Comparison of ENCODE assay signal across 28 cellular contexts in the genomic region with DNA sequence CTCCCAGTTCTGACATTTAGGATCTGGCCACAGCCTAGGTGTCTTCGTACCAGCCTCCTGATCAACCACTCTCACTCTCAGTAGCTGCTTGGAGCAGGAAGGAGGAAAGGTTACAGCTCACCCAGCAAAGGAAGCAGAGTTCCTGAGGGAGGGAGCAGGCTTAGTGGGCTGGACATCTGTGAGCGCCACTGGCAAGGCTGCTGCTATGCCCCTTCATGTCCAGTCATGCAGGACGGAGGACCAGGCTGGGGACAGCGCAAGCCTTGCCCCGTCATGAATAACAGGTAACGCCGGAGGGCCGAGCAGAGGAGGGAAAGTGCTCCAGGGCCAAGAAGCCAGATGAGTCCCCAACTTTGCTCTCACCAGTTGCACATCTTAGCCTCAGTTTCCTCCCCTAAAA. TPM values are rescaled to one million over a fixed set of nuclear protein-coding genes. Genes with fewer than 3 reads are reported as not detected.
DNase-seq lines count a peak whose midpoint lies in the region; ATAC-seq and TF ChIP-seq lines count a peak whose summit lies in the region.
"Had no signal": no experiment of that assay in that cellular context is flagged by ENCODE, and none has a peak within 500 bp of the region (broad histone marks: within the 10 kb centered on the region; RNA-seq: fewer than 3 reads in every experiment).

No MANE protein-coding gene starts in this region.

- H2BK120ac ChIP-seq in neuronal stem cell (ENCODE audit: low read depth, low read length) = no peak overlapping the region

- intact Hi-C loops in body of pancreas (cut with DNase I) (no loop called here), Calu3 (cut with micrococcal nuclease; ENCODE audit: unreplicated experiment) (no loop called here)

- H3K9me3 ChIP-seq in BLaER1 (no peaks in the 10 kb centered on the region), body of pancreas (no peaks in the 10 kb centered on the region), neuronal stem cell (replicated peaks in 1 of 2; ENCODE audit: control insufficient read depth in 2 of 2, insufficient read depth in 1 of 2, low read depth in 1 of 2, low read length in 2 of 2) (no peaks in the 10 kb centered on the region)
- H3K9me3 ChIP-seq: transverse colon had no signal

- H3K27me3 ChIP-seq in BLaER1 (no peaks in the 10 kb centered on the region), body of pancreas (no peaks in the 10 kb centered on the region), neuronal stem cell (ENCODE audit: control insufficient read depth in 3 of 3, insufficient read depth in 3 of 3, low read depth in 1 of 3, low read length in 3 of 3) (no peaks in the 10 kb centered on the region)
- H3K27me3 ChIP-seq: transverse colon had no signal

- H3K79me1 ChIP-seq in neuronal stem cell (ENCODE audit: low read depth, low read length) = peaks cover 4% of the 10 kb centered on the region

- CTCF ChIA-PET in Calu3 (lab: Charles Lee) = no interaction called here

- DNase-seq in body of pancreas = peak in 3 of 4 donors; percentile 47 to 67 (median 56)
- peak; percentile 18 for DNase-seq in epithelial cell of prostate (ENCODE audit: low read depth, low spot score)
- DNase-seq in neuronal stem cell (ENCODE audit: low spot score) = no peak
- no peak for DNase-seq in GOT3 (lab: John Stamatoyannopoulos, UW)
- no peak for DNase-seq in Calu3
- no peak for DNase-seq in cerebellar cortex (ENCODE audit: low spot score)
- DNase-seq in DMS153 treated with DMSO at 0.1 percent for 48 hours (lab: John Stamatoyannopoulos, UW; ENCODE audit: unreplicated experiment) = no peak
- DNase-seq: activated CD4-positive, CD25-positive, alpha-beta regulatory T cell treated with anti-CD3 and anti-CD28 coated beads, Interleukin-2, amount 50 U/mL, for 72 hours; activated gamma-delta T cell; activated T-cell treated with anti-CD3 and anti-CD28 coated beads, Interleukin-2, amount 50 U/mL, for 1 hour; AML-193; DMS79; left colon; NCI-H1048; NCI-H1694 treated with DMSO at 0.1 percent for 48 hours; NCI-H2227 treated with DMSO at 0.1 percent for 48 hours; right cardiac atrium; T-helper 1 cell; transverse colon had no signal

- peak overlapping the region; percentile 4 for H2BK12ac ChIP-seq in neuronal stem cell (ENCODE audit: low read length)

- no peaks in the 10 kb centered on the region for H3K4me1 Mint-ChIP-seq in Calu3 (ENCODE audit: low read depth, unreplicated experiment)

- H3K4me3 ChIP-seq in BLaER1 (no peak overlapping the region), body of pancreas (peak overlapping the region; percentile 50 to 73), neuronal stem cell (ENCODE audit: low read length in 2 of 2) (no peak overlapping the region)
- H3K4me3 ChIP-seq: transverse colon had no signal

- H3K9ac ChIP-seq in BLaER1 = no peak overlapping the region
- H3K9ac ChIP-seq in neuronal stem cell (ENCODE audit: low read depth, low read length, poor library complexity) = no peak overlapping the region

- H4K20me1 ChIP-seq in BLaER1 = peaks cover 90% of the 10 kb centered on the region

- H3K36me3 Mint-ChIP-seq in Calu3 (ENCODE audit: insufficient read depth, unreplicated experiment) = no peaks in the 10 kb centered on the region
- H3K36me3 Mint-ChIP-seq: brain had no signal

- H4K91ac ChIP-seq in neuronal stem cell (ENCODE audit: low read depth, low read length, poor library complexity) = no peak overlapping the region

- H3K27ac ChIP-seq in BLaER1 (no peak overlapping the region), body of pancreas (peak overlapping the region; percentile 66 to 86 (median 80)), epithelial cell of prostate (peak overlapping the region; percentile 33), neuronal stem cell (replicated peaks; ENCODE audit: low read length) (no peak overlapping the region)
- H3K27ac ChIP-seq: transverse colon had no signal

- no peak overlapping the region for H2AFZ ChIP-seq in neuronal stem cell (ENCODE audit: low read length)

- H3K9me3 Mint-ChIP-seq in Calu3 (ENCODE audit: low read depth, unreplicated experiment) = no peaks in the 10 kb centered on the region
- H3K9me3 Mint-ChIP-seq: brain, memory B cell had no signal

- no peak overlapping the region for H3K18ac ChIP-seq in neuronal stem cell (ENCODE audit: low read length)

- H4K8ac ChIP-seq in neuronal stem cell (ENCODE audit: low read depth, low read length) = no peak overlapping the region

- H3K36me3 ChIP-seq in BLaER1 (peaks cover 52% of the 10 kb centered on the region), body of pancreas (replicated peaks in 1 of 2; ENCODE audit: insufficient read depth in 1 of 2, low read depth in 2 of 2) (no peaks in the 10 kb centered on the region), neuronal stem cell (replicated peaks in 1 of 2; ENCODE audit: control insufficient read depth in 2 of 2, insufficient read depth in 2 of 2, low read length in 2 of 2) (peaks cover 0 to 27% of the 10 kb centered on the region in 2 donors)
- H3K36me3 ChIP-seq: transverse colon had no signal

- H2AK5ac ChIP-seq in neuronal stem cell (ENCODE audit: low read depth, low read length) = no peak overlapping the region

- H2BK15ac ChIP-seq in neuronal stem cell (ENCODE audit: low read length) = no peak overlapping the region

- no peak for TF ChIP-seq CTCF in body of pancreas (IDR thresholded peaks at IDR 0.05)
- TF ChIP-seq CTCF in Calu3 (IDR thresholded peaks at IDR 0.05; ENCODE audit: unreplicated experiment) = no peak

- no peak overlapping the region for H3K14ac ChIP-seq in neuronal stem cell (ENCODE audit: low read length)

- BruUV-seq in Calu3 (replicated peaks; lab: Mats Ljungman, UMichigan) = no TSS peak

- WGBS in body of pancreas, 2 donors = 44 to 49% methylated on average over 8 of the region's 8 CpGs
- no CpG with 5 or more reads among the region's 8 CpGs for WGBS in neuronal stem cell (ENCODE audit: extremely low coverage in 2 of 2, insufficient read length in 2 of 2, insufficient replicate concordance in 1 of 2), 2 donors

- H3K4me3 Mint-ChIP-seq in Calu3 (ENCODE audit: low read depth, unreplicated experiment) = no peak overlapping the region
- H3K4me3 Mint-ChIP-seq: brain, memory B cell had no signal

- no peak overlapping the region for H3K23ac ChIP-seq in neuronal stem cell (ENCODE audit: low read depth, low read length, poor library complexity)

- H3K27ac Mint-ChIP-seq in Calu3 (ENCODE audit: unreplicated experiment) = no peak overlapping the region
- H3K27ac Mint-ChIP-seq: brain, memory B cell had no signal

- H3K4me1 ChIP-seq in BLaER1 (peaks cover 89% of the 10 kb centered on the region), body of pancreas (peaks cover 22% of the 10 kb centered on the region), neuronal stem cell (ENCODE audit: control insufficient read depth in 2 of 2, insufficient read depth in 1 of 2, low read depth in 1 of 2, low read length in 2 of 2) (peaks cover 17 to 22% of the 10 kb centered on the region in 2 donors)
- H3K4me1 ChIP-seq: transverse colon had no signal

- no peak overlapping the region for H3K4ac ChIP-seq in neuronal stem cell (ENCODE audit: low read length)

- H3K4me2 ChIP-seq in BLaER1 (0 out of 2 replicates have a peak overlapping the region, but pooled peaks have one; percentile 43), neuronal stem cell (ENCODE audit: insufficient read depth, low read length, poor library complexity, severe bottlenecking) (no peak overlapping the region)

- no peak overlapping the region for H2BK5ac ChIP-seq in neuronal stem cell (ENCODE audit: low read length)

- TF ChIP-seq POLR2A in body of pancreas (IDR thresholded peaks at IDR 0.05) = peak in 2 of 3 donors; percentile 44 to 56

- H3K27me3 Mint-ChIP-seq in Calu3 (ENCODE audit: unreplicated experiment) = no peaks in the 10 kb centered on the region
- H3K27me3 Mint-ChIP-seq: memory B cell had no signal

- peak; percentile 13 for ATAC-seq in body of pancreas
- ATAC-seq: HepG2, left colon, right cardiac atrium had no signal

RNA-seq across cellular contexts. Expression of a gene that starts 25.8 kb away (rescaled TPM):
- total RNA-seq in body of pancreas (100 to 1,000 TPM; 547 to 586 TPM), Calu3 (2022) (11.4 and 11.8 TPM in 2 replicates)
- 19.5 TPM for polyA plus RNA-seq in neuronal stem cell (2013, experiment 1 of 2)
- polyA plus RNA-seq in neuronal stem cell (2013, experiment 2 of 2) = 18.8 TPM

RNA-seq across cellular contexts. Expression of a gene that starts 51.9 kb away (rescaled TPM):
- total RNA-seq in body of pancreas (10 to 100 TPM; 26.2 to 32.3 TPM), Calu3 (2022) (39.8 and 40.8 TPM in 2 replicates)
- polyA plus RNA-seq in neuronal stem cell (2013, experiment 1 of 2) = 10.5 TPM
- 10.7 TPM for polyA plus RNA-seq in neuronal stem cell (2013, experiment 2 of 2)

RNA-seq across cellular contexts. Expression of a gene that starts 53.6 kb away (rescaled TPM):
- total RNA-seq in body of pancreas = under 1 TPM in 1 of 2 donors, not detected in 1; 0.52 TPM
- polyA plus RNA-seq in neuronal stem cell (2013, experiment 1 of 2) = 0.14 TPM
- 0.12 TPM for polyA plus RNA-seq in neuronal stem cell (2013, experiment 2 of 2)
- not detected in 2 replicates for total RNA-seq in Calu3 (2022)
- total RNA-seq: A172, H4, HepG2, myocyte, osteoblast, SK-MEL-5 had no signal
- polyA plus RNA-seq: HepG2 had no signal

RNA-seq across cellular contexts. Expression of a gene that starts 57.6 kb away (rescaled TPM):
- total RNA-seq in body of pancreas = not detected
- 1.1 TPM for polyA plus RNA-seq in neuronal stem cell (2013, experiment 1 of 2)
- polyA plus RNA-seq in neuronal stem cell (2013, experiment 2 of 2) = 1.2 TPM
- not detected in 2 replicates for total RNA-seq in Calu3 (2022)
- total RNA-seq: A172, H4, HepG2, left colon, myocyte, osteoblast, right cardiac atrium, transverse colon had no signal
- polyA plus RNA-seq: HepG2, right cardiac atrium had no signal

Comparison
In these comparisons a context has a peak if more than half of its experiments do, and no peak if none do; other contexts are left out.
1. H3K27ac ChIP-seq: peak in body of pancreas (4 of 4) and epithelial cell of prostate (single experiment); none in BLaER1 (single experiment) and neuronal stem cell (single experiment).
2. H3K4me3 ChIP-seq: peak in body of pancreas (2 of 2); none in BLaER1 (single experiment) and neuronal stem cell (0 of 2).
3. DNase-seq: peak in body of pancreas (3 of 4) and epithelial cell of prostate (single experiment); none in neuronal stem cell (single experiment), GOT3 (single experiment), Calu3 (single experiment), cerebellar cortex (single experiment) and DMS153 treated with DMSO at 0.1 percent for 48 hours (single experiment).
4. RNA of a gene that starts 25.8 kb away (total RNA-seq): 547 to 586 TPM in body of pancreas; 11.4 to 11.8 TPM in Calu3; every median in the first group is over 10 times any median in the second.